ENCODE assay signal across 22 cellular contexts in the genomic region with DNA sequence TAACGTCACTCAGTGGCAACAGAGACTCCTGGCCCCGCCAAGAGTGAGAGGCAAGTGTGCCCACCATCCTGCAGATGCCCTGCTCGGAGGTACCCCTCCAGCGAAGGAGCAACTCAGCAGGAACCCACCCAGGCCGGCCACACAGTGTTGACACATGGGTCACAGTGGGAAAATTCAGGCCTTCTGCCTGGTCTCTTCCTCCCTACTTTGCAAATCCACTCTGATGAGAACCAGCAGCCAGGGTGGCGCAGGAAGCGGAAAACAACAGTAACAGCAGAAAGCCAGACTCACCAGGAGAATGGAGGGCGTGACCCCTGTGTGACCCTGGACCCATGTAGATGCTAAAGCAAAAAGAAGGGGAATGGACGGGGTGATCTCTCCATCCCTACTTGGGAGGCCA. TPM values are rescaled to one million over a fixed set of nuclear protein-coding genes. Genes with fewer than 3 reads are reported as not detected.
DNase-seq lines count a peak whose midpoint lies in the region; TF ChIP-seq lines count a peak whose summit lies in the region.
"Had no signal": no experiment of that assay in that cellular context is flagged by ENCODE, and none has a peak within 500 bp of the region (broad histone marks: within the 10 kb centered on the region; RNA-seq: fewer than 3 reads in every experiment).

No MANE protein-coding gene starts in this region.

- no peak overlapping the region for H3K56ac ChIP-seq in H9 (ENCODE audit: insufficient read length, low read depth, low read length)

- H2AFZ ChIP-seq in H9 (ENCODE audit: low read length) (no peak overlapping the region), trophoblast cell (ENCODE audit: insufficient read depth, low read length, poor library complexity) (no peak overlapping the region)
- H2AFZ ChIP-seq: GM23248 had no signal

- H3K14ac ChIP-seq in H9 (ENCODE audit: insufficient read depth, low read length) (no peak overlapping the region; the same call in 1 of the 2 replicates), trophoblast cell (ENCODE audit: low read length) (no peak overlapping the region)

- intact Hi-C loops in stomach (cut with DNase I; ENCODE audit: low total_unique reads) = no loop called here

- H2AK5ac ChIP-seq in H9 (ENCODE audit: insufficient read length, low read length) (no peak overlapping the region), trophoblast cell (ENCODE audit: low read length) (no peak overlapping the region)

- no peak for TF ChIP-seq POLR2A in stomach (IDR thresholded peaks at IDR 0.05)

- H3K27me3 Mint-ChIP-seq in H9 (ENCODE audit: low read depth) = peaks cover 1% of the 10 kb centered on the region; the same call in 1 of the 2 replicates
- no peaks in the 10 kb centered on the region for H3K27me3 Mint-ChIP-seq in chondrocyte (ENCODE audit: low read depth)
- H3K27me3 Mint-ChIP-seq: CD4-positive, CD25-positive, alpha-beta regulatory T cell had no signal

- no peak overlapping the region for H4K8ac ChIP-seq in H9 (replicated peaks; ENCODE audit: insufficient read length, low read depth, low read length)
- no peak overlapping the region for H4K8ac ChIP-seq in trophoblast cell (ENCODE audit: low read depth, low read length)

- H3K27ac Mint-ChIP-seq in H9 (peak overlapping the region; percentile 12 to 89 (median 88); a peak in 4 of 7 replicates), chondrocyte (ENCODE audit: unreplicated experiment) (no peak overlapping the region)
- H3K27ac Mint-ChIP-seq: CD4-positive, CD25-positive, alpha-beta regulatory T cell had no signal

- H3K36me3 Mint-ChIP-seq in H9 (ENCODE audit: insufficient read depth in 1 of 3, low read depth in 3 of 3) (peaks cover 57 to 84% (median 80%) of the 10 kb centered on the region in 3 experiments), chondrocyte (ENCODE audit: low read depth) (peaks cover 30% of the 10 kb centered on the region)
- H3K36me3 Mint-ChIP-seq: CD4-positive, CD25-positive, alpha-beta regulatory T cell; CD8-positive, alpha-beta memory T cell had no signal

- no peak overlapping the region for H4K12ac ChIP-seq in trophoblast cell (ENCODE audit: low read depth, low read length)

- H3K23me2 ChIP-seq in H9 (ENCODE audit: insufficient read length, low read depth, low read length, poor library complexity, severe bottlenecking) = no peaks in the 10 kb centered on the region

- H2BK120ac ChIP-seq in H9 (ENCODE audit: low read depth, low read length, poor library complexity, severe bottlenecking) = no peak overlapping the region
- H2BK120ac ChIP-seq in trophoblast cell (ENCODE audit: insufficient read depth, low read length, poor library complexity) = no peak overlapping the region

- H2BK12ac ChIP-seq in H9 (ENCODE audit: insufficient read length, low read depth, low read length) (no peak overlapping the region), trophoblast cell (ENCODE audit: low read length) (no peak overlapping the region)

- no peak for TF ChIP-seq EP300 in stomach (IDR thresholded peaks at IDR 0.05)

- H3K4ac ChIP-seq in H9 (ENCODE audit: low read depth, low read length) (no peak overlapping the region), trophoblast cell (ENCODE audit: low read depth, low read length) (peak overlapping the region; percentile 75)

- no peak overlapping the region for H2BK20ac ChIP-seq in H9 (ENCODE audit: low read depth, low read length, poor library complexity, severe bottlenecking)

- peaks cover 55 to 62% of the 10 kb centered on the region in 2 experiments for H3K4me1 Mint-ChIP-seq in H9
- H3K4me1 Mint-ChIP-seq in chondrocyte (ENCODE audit: low read depth) = peaks cover 27% of the 10 kb centered on the region
- H3K4me1 Mint-ChIP-seq: CD4-positive, CD25-positive, alpha-beta regulatory T cell; CD8-positive, alpha-beta memory T cell; IgD-negative memory B cell had no signal

- H3K27ac ChIP-seq in H9 (ENCODE audit: insufficient read length, low read depth, low read length) = no peak overlapping the region
- H3K27ac ChIP-seq in trophoblast cell (ENCODE audit: low read depth, low read length) = no peak overlapping the region
- H3K27ac ChIP-seq in stomach = no peak overlapping the region
- H3K27ac ChIP-seq: GM23248 had no signal

- DNase-seq in H9 = no peak
- DNase-seq in chondrocyte (ENCODE audit: low spot score) = peak; percentile 59
- no peak for DNase-seq in trophoblast cell
- peak; percentile 17 for DNase-seq in stomach
- no peak for DNase-seq in stimulated activated naive CD4-positive, alpha-beta T cell (lab: John Stamatoyannopoulos, UW)
- no peak for DNase-seq in SIG-M5 treated with dmso at 0.1 percent for 504 hours (lab: John Stamatoyannopoulos, UW; ENCODE audit: unreplicated experiment)
- DNase-seq in SK-N-DZ (ENCODE audit: low spot score) = no peak
- DNase-seq: ACHN; BE2C; C1 segment of cervical spinal cord; CD4-positive, CD25-positive, alpha-beta regulatory T cell; CD8-positive, alpha-beta memory T cell; COR-L47; DMS 273 treated with DMSO at 0.1 percent for 48 hours; DMS53; DND-41; EL; GM23248; HCEC 1CT had no signal

- H3K23ac ChIP-seq in H9 (ENCODE audit: insufficient read length, low read depth, low read length) (no peak overlapping the region), trophoblast cell (ENCODE audit: low read length) (no peak overlapping the region)

- H3K27me3 ChIP-seq in H9 (ENCODE audit: insufficient read depth, low read length) (no peaks in the 10 kb centered on the region), trophoblast cell (ENCODE audit: insufficient read depth, low read length) (no peaks in the 10 kb centered on the region), stomach (no peaks in the 10 kb centered on the region)
- H3K27me3 ChIP-seq: BE2C had no signal

- H2BK15ac ChIP-seq in H9 (ENCODE audit: low read depth, low read length) = no peak overlapping the region

- H3K4me3 Mint-ChIP-seq in H9 (no peak overlapping the region), chondrocyte (ENCODE audit: unreplicated experiment) (no peak overlapping the region)
- H3K4me3 Mint-ChIP-seq: CD4-positive, CD25-positive, alpha-beta regulatory T cell; CD8-positive, alpha-beta memory T cell; IgD-negative memory B cell had no signal

- H3K4me2 ChIP-seq in H9 (ENCODE audit: insufficient read depth, insufficient read length, low read length) (no peak overlapping the region), trophoblast cell (ENCODE audit: low read length) (no peak overlapping the region)

- no peak overlapping the region for H4K5ac ChIP-seq in H9 (ENCODE audit: insufficient read length, low read depth, low read length)

- H3K79me2 ChIP-seq in H9 (ENCODE audit: insufficient read depth, low read length) (peaks cover 87% of the 10 kb centered on the region; the same call in 1 of the 2 replicates), trophoblast cell (ENCODE audit: control insufficient read depth, insufficient read depth, low read length, poor library complexity) (peaks cover 14% of the 10 kb centered on the region)

- H3K36me3 ChIP-seq in trophoblast cell (ENCODE audit: control insufficient read depth in 1 of 2, insufficient read depth in 2 of 2, low read length in 2 of 2) (peaks cover 32 to 48% of the 10 kb centered on the region in 2 experiments), stomach (peaks cover 20 to 57% (median 48%) of the 10 kb centered on the region in 4 donors)

- H4K91ac ChIP-seq in H9 (ENCODE audit: insufficient read length, low read depth, low read length) (no peak overlapping the region), trophoblast cell (ENCODE audit: low read depth, low read length) (no peak overlapping the region)

- no peaks in the 10 kb centered on the region for H3K9me3 ChIP-seq in H9 (ENCODE audit: control insufficient read depth, low read depth, low read length)
- H3K9me3 ChIP-seq in trophoblast cell (ENCODE audit: insufficient read depth, low read depth, low read length) = peaks cover 3% of the 10 kb centered on the region
- H3K9me3 ChIP-seq in stomach = no peaks in the 10 kb centered on the region
- H3K9me3 ChIP-seq: BE2C had no signal

- no peak overlapping the region for H3T11ph ChIP-seq in H9 (ENCODE audit: low read length)

- H3K4me1 ChIP-seq in H9 (ENCODE audit: insufficient read depth, low read length) (peaks cover 27% of the 10 kb centered on the region), trophoblast cell (ENCODE audit: control insufficient read depth in 1 of 2, insufficient read depth in 2 of 2, low read length in 2 of 2) (peaks cover 3 to 10% of the 10 kb centered on the region in 2 experiments), stomach (peaks cover 36 to 76% (median 54%) of the 10 kb centered on the region in 4 donors)

- WGBS in H9 (ENCODE audit: extremely low coverage, insufficient read length, low lambda C conversion rate) = no CpG with 5 or more reads among the region's 9 CpGs
- WGBS in trophoblast cell (ENCODE audit: extremely low coverage, insufficient coverage, insufficient read length) = no CpG with 5 or more reads among the region's 9 CpGs
- WGBS in stomach, 5 donors = 89 to 92% (median 91%) methylated on average over 9 of the region's 9 CpGs

- no peak overlapping the region for H3K9ac ChIP-seq in H9 (ENCODE audit: extremely low read depth, insufficient read length, low read length)
- H3K9ac ChIP-seq in trophoblast cell (ENCODE audit: low read length) = no peak overlapping the region
- H3K9ac ChIP-seq: GM23248 had no signal

- peaks cover 12% of the 10 kb centered on the region for H4K20me1 ChIP-seq in H9 (ENCODE audit: control insufficient read depth, insufficient read depth, insufficient read length)

- H3K4me3 ChIP-seq in trophoblast cell (ENCODE audit: low read depth, low read length) = no peak overlapping the region
- H3K4me3 ChIP-seq in stomach = no peak overlapping the region
- H3K4me3 ChIP-seq: GM12878, GM23248 had no signal

- H3K9me3 Mint-ChIP-seq in H9 (peaks cover 0 to 4% of the 10 kb centered on the region in 2 experiments; a peak in 3 of 5 replicates), chondrocyte (ENCODE audit: low read depth) (peaks cover 7% of the 10 kb centered on the region)
- H3K9me3 Mint-ChIP-seq: CD4-positive, CD25-positive, alpha-beta regulatory T cell had no signal

- H3K18ac ChIP-seq in H9 (ENCODE audit: insufficient read length, low read depth, low read length) (no peak overlapping the region), trophoblast cell (ENCODE audit: low read length) (peak overlapping the region; percentile 69)

- no peak for TF ChIP-seq CTCF in H9 (conservative IDR thresholded peaks at IDR 0.05)
- TF ChIP-seq CTCF in chondrocyte (IDR thresholded peaks at IDR 0.05) = no peak
- TF ChIP-seq CTCF in stomach (IDR thresholded peaks at IDR 0.05) = no peak

- H2BK5ac ChIP-seq in H9 (ENCODE audit: insufficient read length, low read length) (no peak overlapping the region), trophoblast cell (ENCODE audit: low read depth, low read length, poor library complexity) (no peak overlapping the region)

- peaks cover 3% of the 10 kb centered on the region for H3K79me1 ChIP-seq in H9 (ENCODE audit: insufficient read depth, low read depth, low read length, poor library complexity, severe bottlenecking)
- H3K79me1 ChIP-seq in trophoblast cell (ENCODE audit: low read length) = no peaks in the 10 kb centered on the region

RNA-seq across cellular contexts. Expression of a gene that starts 53.8 kb away (rescaled TPM):
- total RNA-seq in H9 (2021) = 212 and 218 TPM in 2 replicates
- 62.6 to 90.6 TPM (median 86.4 TPM) in 3 replicates for total RNA-seq in chondrocyte
- polyA plus RNA-seq in trophoblast cell (2013) = 57.7 and 58.8 TPM in 2 replicates
- total RNA-seq in stomach = 100 to 1,000 TPM in 2 of 5 donors, 10 to 100 TPM in 3; 58.6 to 169 (median 80.5) TPM
- polyA plus RNA-seq in stomach = 10 to 100 TPM; 21.3 to 41.2 (median 34.6) TPM
- 88.4 and 92.9 TPM in 2 replicates for polyA plus RNA-seq in SK-N-DZ (2014; cell fraction: cytosol; rRNA removed)
- 89.9 and 109 TPM in 2 replicates for polyA plus RNA-seq in SK-N-DZ (2014; cell fraction: nucleus; rRNA removed)
- total RNA-seq: HepG2 had no signal

Comparison
In these comparisons a context has a peak if more than half of its experiments do, and no peak if none do; other contexts are left out.
1. DNase-seq: peak in chondrocyte (single experiment) and stomach (single experiment); none in H9 (single experiment), trophoblast cell (0 of 2), stimulated activated naive CD4-positive, alpha-beta T cell (0 of 6), SIG-M5 treated with dmso at 0.1 percent for 504 hours (single experiment) and SK-N-DZ (single experiment).